Comparison of ENCODE assay signal across 17 cellular contexts in the genomic region with DNA sequence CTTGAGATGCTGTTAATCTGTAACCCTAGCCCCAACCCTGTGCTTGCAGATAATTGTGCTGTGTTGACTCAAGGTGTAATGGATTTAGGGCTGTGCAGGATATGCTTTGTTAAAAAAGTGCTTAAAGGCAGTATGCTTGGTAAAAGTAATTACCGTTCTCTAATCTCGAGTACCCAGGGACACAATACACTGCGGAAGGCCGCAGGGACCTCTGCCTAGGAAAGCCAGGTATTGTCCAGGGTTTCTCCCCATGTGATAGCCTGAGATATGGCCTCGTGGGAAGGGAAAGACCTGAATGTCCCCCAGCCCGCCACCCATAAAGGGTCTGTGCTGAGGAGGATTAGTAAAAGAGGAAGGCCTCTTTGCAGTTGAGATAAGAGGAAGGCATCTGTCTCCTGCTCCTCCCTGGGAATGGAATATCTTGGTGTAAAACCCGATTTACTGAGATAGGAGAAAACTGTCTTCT. TPM values are rescaled to one million over a fixed set of nuclear protein-coding genes. Genes with fewer than 3 reads are reported as not detected.
"Had no signal": no experiment of that assay in that cellular context is flagged by ENCODE, and none has a peak within 500 bp of the region (broad histone marks: within the 10 kb centered on the region; RNA-seq: fewer than 3 reads in every experiment).

No MANE protein-coding gene starts in this region.

RNA-seq across cellular contexts. Expression of gene OR10V1, which starts 32.4 kb away (rescaled TPM):
- total RNA-seq: activated CD8-positive, alpha-beta T cell treated with anti-CD3 and anti-CD28 coated beads, Interleukin-2, amount 10 ng/mL, durations not matched to agents 7 days and 5 days; activated T-helper 1 cell treated with anti-CD3 and anti-CD28 coated beads, Interleukin-12 subunit alpha, Interleukin-12 subunit beta, Interleukin-2, Interleukin-4 antibody, amounts not matched to agents 30 ng/mL and 10 ng/mL and 1 ng/mL, durations not matched to agents 14 hours and 24 hours and 36 hours; cardiac septum; chondrocyte; esophagus mucosa; kidney epithelial cell; left ventricle myocardium inferior; lung microvascular endothelial cell; mononuclear cell; omental fat pad; sigmoid colon; spleen; T-cell; thoracic aorta; upper lobe of right lung had no signal
- polyA plus RNA-seq: immature natural killer cell, neural cell, sigmoid colon, spleen had no signal
